In the genomic region with DNA sequence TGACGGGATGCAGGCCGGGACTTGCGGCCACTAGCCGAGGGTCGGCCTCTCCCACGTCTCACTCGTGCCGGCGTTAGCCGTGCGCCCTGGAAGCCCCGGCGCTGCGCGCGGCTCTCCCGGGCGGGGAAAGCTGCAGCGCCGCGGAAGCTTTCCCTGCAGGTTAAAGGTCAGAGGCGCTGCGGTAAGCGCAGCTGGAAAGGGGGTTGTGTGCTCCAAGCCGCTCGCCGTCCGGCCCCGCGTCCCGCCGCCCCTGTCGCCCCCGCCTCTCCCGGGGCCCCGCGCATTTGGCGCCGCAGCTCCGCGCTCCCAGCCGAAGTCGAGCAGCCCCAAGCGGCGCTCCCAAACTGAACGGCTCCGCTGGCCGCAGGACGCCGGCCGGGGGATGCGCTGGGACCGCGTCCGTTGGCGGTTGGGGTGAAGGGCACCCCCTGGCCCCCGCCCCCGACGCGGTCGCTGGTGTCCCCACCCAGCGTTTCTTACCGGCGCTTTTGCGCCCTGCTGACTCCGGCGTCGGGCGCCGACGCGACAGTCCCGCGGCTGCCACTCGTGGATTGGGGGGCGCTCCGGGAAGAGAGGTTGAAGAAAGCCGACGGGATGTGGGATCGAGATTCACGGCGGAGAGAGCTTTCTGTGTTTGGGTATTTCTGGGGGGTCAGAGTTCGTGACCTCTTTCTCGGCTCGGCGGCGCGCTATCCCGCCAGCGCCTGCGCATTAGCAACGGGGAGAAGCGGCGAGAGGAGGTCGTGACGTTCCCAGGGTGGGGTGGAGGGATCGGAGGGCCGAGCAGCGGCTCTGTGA, we compare ENCODE assay signal across 8 cellular contexts. TPM values are rescaled to one million over a fixed set of nuclear protein-coding genes. Genes with fewer than 3 reads are reported as not detected.
A peak's percentile ranks its signal among the peaks of the same experiment; 100 is the strongest.
DNase-seq lines count a peak whose midpoint lies in the region; ATAC-seq, FAIRE-seq and TF ChIP-seq lines count a peak whose summit lies in the region.

A gene (minus strand): TSS at position 719 of the 798 bp plus-strand sequence. CDS start 6,234 bp downstream, outside the sequence.

- peak; percentile 77 for FAIRE-seq in HepG2 (lab: Jason Lieb, UNC)

- H3K27ac ChIP-seq in BLaER1 (peak within 1 kb of the TSS; percentile 79), HepG2 (ENCODE audit: extremely low read length, insufficient read depth, low read length) (peak within 1 kb of the TSS; percentile 90)

- H3K4me1 ChIP-seq in BLaER1 (peaks cover 12% of the 10 kb centered on the region), HepG2 (ENCODE audit: insufficient read depth, low read length) (peaks cover 42% of the 10 kb centered on the region)

- 0 out of 2 replicates have a peak, but pooled peaks have one; percentile 13 for TF ChIP-seq RAD21 in HepG2 (CRISPR knock-in tag; IDR thresholded peaks at IDR 0.05)

- TF ChIP-seq POLR2A in HepG2 (IDR thresholded peaks at IDR 0.05; ENCODE audit: insufficient read depth in 1 of 2, low read depth in 2 of 2, low read length in 2 of 2) = peak; percentile 65 to 66

- ATAC-seq in GM19351 (IDR thresholded peaks at IDR 0.05; ENCODE audit: unreplicated experiment) (peak; percentile 98), HG03521 (IDR thresholded peaks at IDR 0.05; ENCODE audit: unreplicated experiment) (peak; percentile 95), HepG2 (peak; percentile 93)

- peak; percentile 92 for TF ChIP-seq CTCF in HepG2 (CRISPR knock-in tag; IDR thresholded peaks at IDR 0.05)

- H3K79me2 ChIP-seq in HepG2 (ENCODE audit: insufficient read depth, low read length) = peaks cover 38% of the 10 kb centered on the region

- H4K20me1 ChIP-seq in BLaER1 = peaks cover 30% of the 10 kb centered on the region
- H4K20me1 ChIP-seq in HepG2 (ENCODE audit: insufficient read depth, low read length) = no peaks in the 10 kb centered on the region

- H3K9ac ChIP-seq in BLaER1 (peak within 1 kb of the TSS; percentile 82), HepG2 (ENCODE audit: insufficient read depth, low read depth, low read length) (peak within 1 kb of the TSS; percentile 86)

- peak within 1 kb of the TSS; percentile 91 for H3K4me3 ChIP-seq in BLaER1
- peak within 1 kb of the TSS; percentile 91 to 96 (median 95) for H3K4me3 ChIP-seq in HepG2 (replicated peaks in 1 of 3; ENCODE audit: insufficient read depth in 1 of 3, low read depth in 2 of 3, low read length in 3 of 3)

- peak within 1 kb of the TSS; percentile 89 for H3K4me2 ChIP-seq in BLaER1
- peak within 1 kb of the TSS; percentile 76 for H3K4me2 ChIP-seq in HepG2 (ENCODE audit: low read depth, low read length)

- H3K9me3 ChIP-seq in BLaER1 (no peaks in the 10 kb centered on the region), HepG2 (ENCODE audit: low read length) (no peaks in the 10 kb centered on the region)

- in situ Hi-C loops in HepG2 (cut with HindIII; ENCODE audit: extremely low pct_ligation_motif_present, low pct_unique_long_range_greater_than_20kb) = no loop called here

- DNase-seq in NCI-H774 (lab: John Stamatoyannopoulos, UW) (peak; percentile 93), dermis blood vessel endothelial cell (peak; percentile 97), HepG2 (ENCODE audit: low spot score) (peak; percentile 93)
- DNase-seq in activated CD4-positive, alpha-beta T cell treated with anti-CD3 and anti-CD28 coated beads, Interleukin-2, amount 50 U/mL, for 4 hours = peak; percentile 88 to 90
- peak; percentile 89 for DNase-seq in stimulated activated CD4-positive, alpha-beta T cell treated with anti-CD3 and anti-CD28 coated beads, Interleukin-4, amount 100 ng/mL, for 1 hour

- POLR2A ChIA-PET in HepG2 (lab: Yijun Ruan, JAX) = interaction anchor here (0.9 to 2.3 kb wide), 11 partner anchors 9 to 401 kb away, joined by 3 to 19 read pairs (median 4); a partner anchor contains a TSS

- H2AFZ ChIP-seq in HepG2 (ENCODE audit: low read length) = peak within 1 kb of the TSS; percentile 68

- BruUV-seq in HepG2 (replicated peaks; lab: Mats Ljungman, UMichigan) = TSS peak; percentile 80

- H3K27me3 ChIP-seq in BLaER1 (no peaks in the 10 kb centered on the region), HepG2 (ENCODE audit: control insufficient read depth in 1 of 2, insufficient read depth in 2 of 2, low read length in 2 of 2) (no peaks in the 10 kb centered on the region; a peak in 1 of 5 replicates)

- WGBS in HepG2 (ENCODE audit: low lambda C conversion rate) = 0% methylated on average over 7 of the region's 99 CpGs

- 0 out of 4 replicates have a peak, but pooled peaks of 1 of the 2 experiments have one; percentile 8 for TF ChIP-seq EP300 in HepG2 (IDR thresholded peaks at IDR 0.05; ENCODE audit: low read depth in 2 of 2, low read length in 2 of 2)
- TF ChIP-seq EP300 in HepG2 (CRISPR knock-in tag; IDR thresholded peaks at IDR 0.05; ENCODE audit: borderline replicate concordance) = no peak

- intact Hi-C loops in HepG2 (cut with micrococcal nuclease; ENCODE audit: unreplicated experiment) = loop anchor here (5.0 kb wide), 1 partner anchor 144 kb away; a partner anchor contains a TSS

- H3K36me3 ChIP-seq in BLaER1 (peaks cover 22% of the 10 kb centered on the region), HepG2 (replicated peaks in 1 of 2; ENCODE audit: control insufficient read depth in 1 of 2, insufficient read depth in 2 of 2, low read length in 2 of 2) (peaks cover 0 to 3% of the 10 kb centered on the region in 2 experiments; a peak in 2 of 5 replicates)

- CTCF ChIA-PET in HepG2 (lab: Yijun Ruan, JAX; ENCODE audit: low intra/inter-chr PET ratio, low total read pairs) = no interaction called here

TF ChIP-seq in HepG2, 621 proteins besides CTCF, POLR2A, EP300 and RAD21 (continues in another document):
- TF ChIP-seq HNF4G (IDR thresholded peaks at IDR 0.05; ENCODE audit: borderline replicate concordance, low read depth, low read length) (peak; percentile 65; the same call in 1 of the 2 replicates), HNF4G (CRISPR knock-in tag; IDR thresholded peaks at IDR 0.05; ENCODE audit: borderline replicate concordance, low read depth) (0 out of 2 replicates have a peak, but pooled peaks have one; percentile 30), FOSL1 (CRISPR knock-in tag; IDR thresholded peaks at IDR 0.05; ENCODE audit: borderline replicate concordance) (no peak), ZFP82 (CRISPR knock-in tag; IDR thresholded peaks at IDR 0.05; ENCODE audit: borderline replicate concordance) (peak; percentile 43; the same call in 1 of the 2 replicates), NCOA1 (CRISPR knock-in tag; IDR thresholded peaks at IDR 0.05) (0 out of 2 replicates have a peak, but pooled peaks have one; percentile 47), PHF5A (CRISPR knock-in tag; IDR thresholded peaks at IDR 0.05; ENCODE audit: low read depth, unreplicated experiment) (no peak), ZNF337 (CRISPR knock-in tag; IDR thresholded peaks at IDR 0.05; ENCODE audit: borderline replicate concordance, low read depth) (no peak), TEAD3 (CRISPR knock-in tag; optimal IDR thresholded peaks at IDR 0.05; ENCODE audit: borderline replicate concordance) (no peak), ATF1 (CRISPR knock-in tag; IDR thresholded peaks at IDR 0.05) (no peak), GABPB1 (CRISPR knock-in tag; IDR thresholded peaks at IDR 0.05) (peak; percentile 90), SRSF1 (optimal IDR thresholded peaks at IDR 0.05; ENCODE audit: low read depth, low read length) (peak; percentile 59), FOXK1 (CRISPR knock-in tag; IDR thresholded peaks at IDR 0.05; ENCODE audit: borderline replicate concordance, low read depth) (peak; percentile 38; the same call in 1 of the 2 replicates), POLR2AphosphoS5 (IDR thresholded peaks at IDR 0.05; ENCODE audit: low read depth, low read length) (peak; percentile 59), HOXA5 (CRISPR knock-in tag; IDR thresholded peaks at IDR 0.05) (peak; percentile 40; the same call in 1 of the 2 replicates)
- TF ChIP-seq, protein P1, sequence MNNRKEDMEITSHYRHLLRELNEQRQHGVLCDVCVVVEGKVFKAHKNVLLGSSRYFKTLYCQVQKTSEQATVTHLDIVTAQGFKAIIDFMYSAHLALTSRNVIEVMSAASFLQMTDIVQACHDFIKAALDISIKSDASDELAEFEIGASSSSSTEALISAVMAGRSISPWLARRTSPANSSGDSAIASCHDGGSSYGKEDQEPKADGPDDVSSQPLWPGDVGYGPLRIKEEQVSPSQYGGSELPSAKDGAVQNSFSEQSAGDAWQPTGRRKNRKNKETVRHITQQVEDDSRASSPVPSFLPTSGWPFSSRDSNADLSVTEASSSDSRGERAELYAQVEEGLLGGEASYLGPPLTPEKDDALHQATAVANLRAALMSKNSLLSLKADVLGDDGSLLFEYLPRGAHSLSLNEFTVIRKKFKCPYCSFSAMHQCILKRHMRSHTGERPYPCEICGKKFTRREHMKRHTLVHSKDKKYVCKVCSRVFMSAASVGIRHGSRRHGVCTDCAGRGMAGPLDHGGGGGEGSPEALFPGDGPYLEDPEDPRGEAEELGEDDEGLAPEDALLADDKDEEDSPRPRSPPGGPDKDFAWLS (CRISPR knock-in tag; IDR thresholded peaks at IDR 0.05; ENCODE audit: borderline replicate concordance) = no peak; the same call in 1 of the 2 replicates

RNA-seq across cellular contexts. Expression of the gene that starts here (rescaled TPM):
- total RNA-seq in dermis blood vessel endothelial cell = 23.3 and 28.1 TPM in 2 replicates
- total RNA-seq in HepG2 (2016; rRNA removed; fragmentation: Illumina TruSeq; extraction: Trizol) = 22.4 and 38.0 TPM in 2 replicates
- total RNA-seq in HepG2 (2016; cell fraction: cytosol; rRNA removed; fragmentation: Illumina TruSeq; extraction: Trizol; ENCODE audit: low read depth) = 9.2 and 13.5 TPM in 2 replicates
- 22.1 and 42.2 TPM in 2 replicates for total RNA-seq in HepG2 (2016; cell fraction: insoluble cytoplasmic fraction; rRNA removed; fragmentation: Illumina TruSeq; extraction: Trizol)
- total RNA-seq in HepG2 (2016; cell fraction: membrane; rRNA removed; fragmentation: Illumina TruSeq; extraction: Trizol) = 16.3 and 20.0 TPM in 2 replicates
- total RNA-seq in HepG2 (2016; cell fraction: nucleus; rRNA removed; fragmentation: Illumina TruSeq; extraction: Trizol) = 76.0 and 92.9 TPM in 2 replicates
- 51.9 and 70.8 TPM in 2 replicates for polyA plus RNA-seq in HepG2 (2011; rRNA removed)
- polyA plus RNA-seq in HepG2 (2011; cell fraction: cytosol; rRNA removed) = 7.6 and 9.8 TPM in 2 replicates
- 162 and 180 TPM in 2 replicates for polyA plus RNA-seq in HepG2 (2011; cell fraction: nucleus; rRNA removed)
- polyA plus RNA-seq in HepG2 (2012) = 33.8 and 37.1 TPM in 2 replicates
- polyA plus RNA-seq in HepG2 (2016; cell fraction: cytosol; fragmentation: Illumina TruSeq; extraction: Trizol; ENCODE audit: low read depth) = 4.2 and 5.3 TPM in 2 replicates
- polyA plus RNA-seq in HepG2 (2016; cell fraction: insoluble cytoplasmic fraction; fragmentation: Illumina TruSeq; extraction: Trizol; ENCODE audit: low read depth) = 23.4 and 31.6 TPM in 2 replicates
- 9.1 and 10.3 TPM in 2 replicates for polyA plus RNA-seq in HepG2 (2016; cell fraction: membrane; fragmentation: Illumina TruSeq; extraction: Trizol; ENCODE audit: low read depth)
- polyA plus RNA-seq in HepG2 (2016; cell fraction: nucleus; fragmentation: Illumina TruSeq; extraction: Trizol; ENCODE audit: insufficient read depth, low read depth) = 171 and 181 TPM in 2 replicates
- polyA minus RNA-seq in HepG2 (2011; rRNA and poly(A)+ RNA removed; ENCODE audit: low replicate concordance) = 11.6 and 19.3 TPM in 2 replicates
- polyA minus RNA-seq in HepG2 (2011; cell fraction: cytosol; rRNA and poly(A)+ RNA removed) = 8.0 and 12.1 TPM in 2 replicates
- polyA minus RNA-seq in HepG2 (2011; cell fraction: nucleus; rRNA and poly(A)+ RNA removed) = 93.5 and 96.8 TPM in 2 replicates

Comparison
In these comparisons a context has a peak if more than half of its experiments do, and no peak if none do; other contexts are left out.
1. Peak in every context shown above with its lines: DNase-seq, ATAC-seq, H3K4me3 ChIP-seq and H3K27ac ChIP-seq.